11 cellular contexts compared by ENCODE assay signal in genomic region chr7:150357771-150358427, GRCh38. TPM values are rescaled to one million over a fixed set of nuclear protein-coding genes. Genes with fewer than 3 reads are reported as not detected.
DNase-seq lines count a peak whose midpoint lies in the region; ATAC-seq and TF ChIP-seq lines count a peak whose summit lies in the region.
"Had no signal": no experiment of that assay in that cellular context is flagged by ENCODE, and none has a peak within 500 bp of the region (broad histone marks: within the 10 kb centered on the region; RNA-seq: fewer than 3 reads in every experiment).

No MANE protein-coding gene starts in this region.

- no peaks in the 10 kb centered on the region for H3K36me3 ChIP-seq in SK-N-MC (ENCODE audit: insufficient read depth, low read length)
- H3K36me3 ChIP-seq: ovary had no signal

- H3K9me3 ChIP-seq in SK-N-MC (ENCODE audit: low read depth, low read length), result no peaks in the 10 kb centered on the region
- H3K9me3 ChIP-seq: ovary had no signal

- H3K36me3 Mint-ChIP-seq in naive thymus-derived CD8-positive, alpha-beta T cell, result no peaks in the 10 kb centered on the region
- H3K36me3 Mint-ChIP-seq in osteocyte (ENCODE audit: unreplicated experiment), result no peaks in the 10 kb centered on the region

- H3K9ac ChIP-seq in SK-N-MC (ENCODE audit: insufficient read length), result no peak overlapping the region

- no peak for TF ChIP-seq CTCF in osteocyte (IDR thresholded peaks at IDR 0.05)

- peak overlapping the region; percentile 72 for H3K4me3 ChIP-seq in SK-N-MC
- H3K4me3 ChIP-seq: ovary had no signal

- no peaks in the 10 kb centered on the region for H3K27me3 Mint-ChIP-seq in naive thymus-derived CD8-positive, alpha-beta T cell
- H3K27me3 Mint-ChIP-seq in osteocyte (ENCODE audit: unreplicated experiment), result peaks cover 3% of the 10 kb centered on the region

- peaks cover 27 to 47% (median 40%) of the 10 kb centered on the region in 4 donors for H3K4me1 Mint-ChIP-seq in naive thymus-derived CD8-positive, alpha-beta T cell
- peaks cover 6% of the 10 kb centered on the region for H3K4me1 Mint-ChIP-seq in osteocyte (ENCODE audit: unreplicated experiment)

- no peaks in the 10 kb centered on the region for H3K9me3 Mint-ChIP-seq in naive thymus-derived CD8-positive, alpha-beta T cell
- no peaks in the 10 kb centered on the region for H3K9me3 Mint-ChIP-seq in osteocyte (ENCODE audit: unreplicated experiment)

- DNase-seq in SK-N-MC (ENCODE audit: low read depth, low spot score) (no peak), GM19238 (ENCODE audit: insufficient read length, low spot score) (no peak), osteocyte (ENCODE audit: extremely low spot score, unreplicated experiment) (no peak), substantia nigra (lab: John Stamatoyannopoulos, UW) (no peak)
- DNase-seq in naive thymus-derived CD8-positive, alpha-beta T cell, result no peak
- DNase-seq: glutamatergic neuron, ovary had no signal

- POLR2A ChIA-PET in naive thymus-derived CD8-positive, alpha-beta T cell (lab: Charles Lee), result interaction anchor here (0.6 to 5.5 kb wide), 9 partner anchors 8 to 176 kb away, joined by 3 to 41 read pairs (median 4); partner anchors contain the start of genes ACTR3C, LRRC61 and REPIN1

- peak overlapping the region; percentile 61 to 86 (median 80) for H3K4me3 Mint-ChIP-seq in naive thymus-derived CD8-positive, alpha-beta T cell
- H3K4me3 Mint-ChIP-seq in osteocyte (ENCODE audit: unreplicated experiment), result no peak overlapping the region

- H3K27ac ChIP-seq in SK-N-MC (no peak overlapping the region), substantia nigra (ENCODE audit: low read depth, low read length, poor library complexity, severe bottlenecking) (no peak overlapping the region)
- H3K27ac ChIP-seq: ovary had no signal

- peak overlapping the region in 9 of 10 donors; percentile 77 to 96 (median 93) for H3K27ac Mint-ChIP-seq in naive thymus-derived CD8-positive, alpha-beta T cell
- no peak overlapping the region for H3K27ac Mint-ChIP-seq in osteocyte (ENCODE audit: unreplicated experiment)

- ATAC-seq in GM18517 (IDR thresholded peaks at IDR 0.05; ENCODE audit: unreplicated experiment) (peak; percentile 19), HG02610 (IDR thresholded peaks at IDR 0.05; ENCODE audit: unreplicated experiment) (peak; percentile 17), HG03135 (IDR thresholded peaks at IDR 0.05; ENCODE audit: unreplicated experiment) (no peak)
- ATAC-seq in naive thymus-derived CD8-positive, alpha-beta T cell, result peak; percentile 18 to 37

RNA-seq across cellular contexts. Expression of gene REPIN1, which starts 10.7 kb away (rescaled TPM):
- total RNA-seq in naive thymus-derived CD8-positive, alpha-beta T cell, result 100 to 1,000 TPM; 104 to 108 TPM
- 10 to 100 TPM; 39.8 to 73.0 (median 49.8) TPM for polyA plus RNA-seq in naive thymus-derived CD8-positive, alpha-beta T cell
- 66.3 and 72.9 TPM in 2 replicates for total RNA-seq in osteocyte

RNA-seq across cellular contexts. Expression of gene RARRES2, which starts 16.5 kb away (rescaled TPM):
- total RNA-seq in naive thymus-derived CD8-positive, alpha-beta T cell, result under 1 TPM in 1 of 2 experiments, not detected in 1; 0.29 TPM
- polyA plus RNA-seq in naive thymus-derived CD8-positive, alpha-beta T cell, result not detected
- total RNA-seq in osteocyte, result not detected in 2 replicates
- total RNA-seq: SK-MEL-5 had no signal

RNA-seq across cellular contexts. Expression of gene ZNF775, which starts 21.2 kb away (rescaled TPM):
- total RNA-seq in naive thymus-derived CD8-positive, alpha-beta T cell, result 1 to 10 TPM; 5.6 to 5.9 TPM
- polyA plus RNA-seq in naive thymus-derived CD8-positive, alpha-beta T cell, result 1 to 10 TPM; 1.5 to 7.6 (median 3.1) TPM
- total RNA-seq in osteocyte, result 5.9 and 8.0 TPM in 2 replicates

RNA-seq across cellular contexts. Expression of gene ACTR3C, which starts 34.6 kb away (rescaled TPM):
- 10 to 100 TPM in 1 of 2 experiments, 1 to 10 TPM in 1; 9.8 to 12.8 TPM for total RNA-seq in naive thymus-derived CD8-positive, alpha-beta T cell
- polyA plus RNA-seq in naive thymus-derived CD8-positive, alpha-beta T cell, result 1 to 10 TPM; 2.1 to 4.6 (median 3.5) TPM
- not detected in 2 replicates for total RNA-seq in osteocyte
- total RNA-seq: SK-MEL-5 had no signal

RNA-seq across cellular contexts. Expression of gene LRRC61, which starts 34.7 kb away (rescaled TPM):
- 10 to 100 TPM; 13.8 to 16.0 TPM for total RNA-seq in naive thymus-derived CD8-positive, alpha-beta T cell
- 10 to 100 TPM; 17.8 to 34.3 (median 33.5) TPM for polyA plus RNA-seq in naive thymus-derived CD8-positive, alpha-beta T cell
- not detected in 2 replicates for total RNA-seq in osteocyte
- total RNA-seq: SK-MEL-5 had no signal
